15 cellular contexts compared by ENCODE assay signal in genomic region chr4:156321203-156321602, GRCh38.
DNase-seq lines count a peak whose midpoint lies in the region; ATAC-seq and TF ChIP-seq lines count a peak whose summit lies in the region.
"Had no signal": no experiment of that assay in that cellular context is flagged by ENCODE, and none has a peak within 500 bp of the region (broad histone marks: within the 10 kb centered on the region; RNA-seq: fewer than 3 reads in every experiment).

No MANE protein-coding gene starts in this region.

- H3K27ac Mint-ChIP-seq in stimulated activated naive B cell treated with anti-CD40 and anti-IgM and Interleukin-4, amounts not matched to agents 10 μg/mL and 1 μg/mL and 100 μg/mL, for 72 hours, result no peak overlapping the region
- H3K27ac Mint-ChIP-seq: activated T-cell treated with anti-CD3 and anti-CD28 coated beads, Interleukin-2, amount 50 U/mL, for 24 hours; natural killer cell; T-cell had no signal

- DNase-seq in GM04504 (ENCODE audit: low read depth) (peak; percentile 37), fibroblast of the aortic adventitia (ENCODE audit: low read depth) (peak; percentile 69), stromal cell of bone marrow (ENCODE audit: low read depth) (peak; percentile 87), right cardiac atrium (no peak), activated T-cell treated with anti-CD3 and anti-CD28 coated beads for 4 hours (no peak)
- no peak for DNase-seq in stimulated activated naive B cell treated with anti-CD40 and anti-IgM and Interleukin-4, amounts not matched to agents 10 μg/mL and 1 μg/mL and 100 μg/mL, for 72 hours
- DNase-seq: activated T-cell treated with anti-CD3 and anti-CD28 coated beads, Interleukin-2, amount 50 U/mL, for 24 hours; dorsolateral prefrontal cortex; natural killer cell; NCI-H1092; stimulated activated naive CD8-positive, alpha-beta T cell treated with anti-CD3 and anti-CD28 coated beads, Interleukin-15, Interleukin-2, amounts not matched to agents 100 U/mL and 50 U/mL, for 24 hours; T-cell had no signal

- intact Hi-C loops in right cardiac atrium (cut with DNase I), result no loop called here

- H3K4me3 Mint-ChIP-seq in stimulated activated naive B cell treated with anti-CD40 and anti-IgM and Interleukin-4, amounts not matched to agents 10 μg/mL and 1 μg/mL and 100 μg/mL, for 72 hours, result no peak overlapping the region
- H3K4me3 Mint-ChIP-seq: activated T-cell treated with anti-CD3 and anti-CD28 coated beads, Interleukin-2, amount 50 U/mL, for 24 hours; natural killer cell; T-cell had no signal

- peaks cover 0 to 4% of the 10 kb centered on the region in 2 donors for H3K9me3 Mint-ChIP-seq in stimulated activated naive B cell treated with anti-CD40 and anti-IgM and Interleukin-4, amounts not matched to agents 10 μg/mL and 1 μg/mL and 100 μg/mL, for 72 hours

- no peaks in the 10 kb centered on the region for H3K36me3 Mint-ChIP-seq in stimulated activated naive B cell treated with anti-CD40 and anti-IgM and Interleukin-4, amounts not matched to agents 10 μg/mL and 1 μg/mL and 100 μg/mL, for 72 hours
- H3K36me3 Mint-ChIP-seq: natural killer cell, T-cell had no signal

- no peaks in the 10 kb centered on the region for H3K27me3 Mint-ChIP-seq in stimulated activated naive B cell treated with anti-CD40 and anti-IgM and Interleukin-4, amounts not matched to agents 10 μg/mL and 1 μg/mL and 100 μg/mL, for 72 hours
- H3K27me3 Mint-ChIP-seq: activated T-cell treated with anti-CD3 and anti-CD28 coated beads, Interleukin-2, amount 50 U/mL, for 24 hours; T-cell had no signal

- 66% methylated on average over 2 of the region's 2 CpGs for WGBS in right cardiac atrium

- TF ChIP-seq CTCF in fibroblast of the aortic adventitia (IDR thresholded peaks at IDR 0.05; ENCODE audit: insufficient read depth, low read length), result peak; percentile 4

- H3K4me3 ChIP-seq in fibroblast of the aortic adventitia (ENCODE audit: low read depth, low read length), result no peak overlapping the region
- H3K4me3 ChIP-seq in right cardiac atrium (ENCODE audit: low read length), result no peak overlapping the region
- H3K4me3 ChIP-seq: dorsolateral prefrontal cortex, right atrium auricular region had no signal

- no peak overlapping the region for H3K27ac ChIP-seq in right cardiac atrium (ENCODE audit: low read length)
- H3K27ac ChIP-seq: dorsolateral prefrontal cortex, right atrium auricular region had no signal

- H3K9me3 ChIP-seq in right cardiac atrium (ENCODE audit: control insufficient read depth, low read length), result no peaks in the 10 kb centered on the region

- peak; percentile 60 for ATAC-seq in SK-N-SH treated with all-trans-retinoic acid at 6 μM for 48 hours
- no peak for ATAC-seq in right cardiac atrium
- no peak for ATAC-seq in stimulated activated naive B cell treated with anti-CD40 and anti-IgM and Interleukin-4, amounts not matched to agents 10 μg/mL and 1 μg/mL and 100 μg/mL, for 72 hours (replicated peaks)
- ATAC-seq: HepG2; natural killer cell; stimulated activated naive CD8-positive, alpha-beta T cell treated with anti-CD3 and anti-CD28 coated beads, Interleukin-15, Interleukin-2, amounts not matched to agents 100 U/mL and 50 U/mL, for 24 hours; T-cell had no signal

- no peaks in the 10 kb centered on the region for H3K4me1 Mint-ChIP-seq in stimulated activated naive B cell treated with anti-CD40 and anti-IgM and Interleukin-4, amounts not matched to agents 10 μg/mL and 1 μg/mL and 100 μg/mL, for 72 hours
- H3K4me1 Mint-ChIP-seq: natural killer cell, T-cell had no signal

- no peaks in the 10 kb centered on the region for H3K27me3 ChIP-seq in right cardiac atrium (ENCODE audit: control insufficient read depth, insufficient read depth)
- H3K27me3 ChIP-seq: dorsolateral prefrontal cortex, right atrium auricular region had no signal

- H3K4me1 ChIP-seq in right cardiac atrium (ENCODE audit: control insufficient read depth, insufficient read depth, low read length), result no peaks in the 10 kb centered on the region
- H3K4me1 ChIP-seq: right atrium auricular region had no signal

TF ChIP-seq in SK-N-SH treated with all-trans-retinoic acid at 6 μM for 48 hours, 23 proteins besides CTCF, POLR2A, EP300 and RAD21:
- no peak for TF ChIP-seq PPARA (CRISPR knock-in tag; IDR thresholded peaks at IDR 0.05; ENCODE audit: borderline replicate concordance)
- TF ChIP-seq CREB5 (CRISPR knock-in tag; IDR thresholded peaks at IDR 0.05; ENCODE audit: low read depth), result no peak
- TF ChIP-seq POU6F1 (CRISPR knock-in tag; IDR thresholded peaks at IDR 0.05; ENCODE audit: borderline replicate concordance, low read depth), result no peak
- TF ChIP-seq RARB (CRISPR knock-in tag; IDR thresholded peaks at IDR 0.05), result no peak
- no peak for TF ChIP-seq TOX (CRISPR knock-in tag; IDR thresholded peaks at IDR 0.05; ENCODE audit: borderline replicate concordance)
- TF ChIP-seq ZC3H10 (CRISPR knock-in tag; IDR thresholded peaks at IDR 0.05), result no peak

Comparison
In these comparisons a context has a peak if more than half of its experiments do, and no peak if none do; other contexts are left out.
1. DNase-seq: peak in GM04504 (single experiment), fibroblast of the aortic adventitia (single experiment) and stromal cell of bone marrow (single experiment); none in right cardiac atrium (0 of 3), activated T-cell treated with anti-CD3 and anti-CD28 coated beads for 4 hours (single experiment) and stimulated activated naive B cell treated with anti-CD40 and anti-IgM and Interleukin-4, amounts not matched to agents 10 μg/mL and 1 μg/mL and 100 μg/mL, for 72 hours (single experiment).